Comparison of ENCODE assay signal across 28 cellular contexts in genomic region chr18:3830604-3831003, GRCh38.
"Had no signal": no experiment of that assay in that cellular context is flagged by ENCODE, and none has a peak within 500 bp of the region (broad histone marks: within the 10 kb centered on the region; RNA-seq: fewer than 3 reads in every experiment).

No MANE protein-coding gene starts in this region.

- H3K4me1 ChIP-seq: left lung, lower lobe of right lung, pancreas, prostate gland, sigmoid colon, spleen, uterus had no signal

- H3K27ac ChIP-seq: left lung, lower lobe of right lung, pancreas, prostate gland, sigmoid colon, spleen, tibial nerve, uterus had no signal

- H3K36me3 ChIP-seq: left lung, lower lobe of right lung, pancreas, prostate gland, sigmoid colon, spleen, tibial nerve, uterus had no signal

- H3K4me3 Mint-ChIP-seq: immature natural killer cell; naive thymus-derived CD8-positive, alpha-beta T cell; nephron; neural crest cell; stimulated activated effector memory CD8-positive, alpha-beta T cell treated with anti-CD3 and anti-CD28 coated beads, Interleukin-12 subunit alpha, Interleukin-12 subunit beta, amount 100 ng/mL, for 72 hours; stimulated activated naive CD8-positive, alpha-beta T cell treated with anti-CD3 and anti-CD28 coated beads, Interleukin-15, Interleukin-2, amounts not matched to agents 100 ng/mL and 50 ng/mL, for 24 hours; type B pancreatic cell had no signal

- H3K27ac Mint-ChIP-seq: immature natural killer cell; nephron; stimulated activated effector memory CD8-positive, alpha-beta T cell treated with anti-CD3 and anti-CD28 coated beads, Interleukin-12 subunit alpha, Interleukin-12 subunit beta, amount 100 ng/mL, for 72 hours; stimulated activated naive CD8-positive, alpha-beta T cell treated with anti-CD3 and anti-CD28 coated beads, Interleukin-15, Interleukin-2, amounts not matched to agents 100 ng/mL and 50 ng/mL, for 24 hours; type B pancreatic cell had no signal

- H3K27me3 ChIP-seq: left lung, pancreas, sigmoid colon, spleen, tibial nerve, uterus had no signal

- H3K27me3 Mint-ChIP-seq: type B pancreatic cell had no signal

- H3K36me3 Mint-ChIP-seq: immature natural killer cell; naive thymus-derived CD8-positive, alpha-beta T cell; stimulated activated effector memory CD8-positive, alpha-beta T cell treated with anti-CD3 and anti-CD28 coated beads, Interleukin-12 subunit alpha, Interleukin-12 subunit beta, amount 100 ng/mL, for 72 hours; type B pancreatic cell had no signal

- H3K9me3 ChIP-seq: left lung, lower lobe of right lung, pancreas, prostate gland, sigmoid colon, tibial nerve, uterus had no signal

- DNase-seq: hypothalamus; immature natural killer cell; kidney; left colon; left lung; lower lobe of right lung; mammary epithelial cell; mesenchymal stem cell; naive thymus-derived CD8-positive, alpha-beta T cell; nucleus accumbens; pancreas; posterior cingulate gyrus; retina; right cardiac atrium; sigmoid colon; small intestine; spleen; stimulated activated CD4-positive, alpha-beta T cell treated with anti-CD3 and anti-CD28 coated beads, Interleukin-4, amount 100 ng/mL, for 24 hours; stimulated activated naive CD4-positive, alpha-beta T cell; uterus had no signal

- H3K4me1 Mint-ChIP-seq: immature natural killer cell; naive thymus-derived CD8-positive, alpha-beta T cell; nephron; stimulated activated effector memory CD8-positive, alpha-beta T cell treated with anti-CD3 and anti-CD28 coated beads, Interleukin-12 subunit alpha, Interleukin-12 subunit beta, amount 100 ng/mL, for 72 hours had no signal

- H3K9me3 Mint-ChIP-seq: immature natural killer cell; nephron; stimulated activated effector memory CD8-positive, alpha-beta T cell treated with anti-CD3 and anti-CD28 coated beads, Interleukin-12 subunit alpha, Interleukin-12 subunit beta, amount 100 ng/mL, for 72 hours; stimulated activated naive CD8-positive, alpha-beta T cell treated with anti-CD3 and anti-CD28 coated beads, Interleukin-15, Interleukin-2, amounts not matched to agents 100 ng/mL and 50 ng/mL, for 24 hours had no signal

- FAIRE-seq: islet of Langerhans, kidney, pancreas, small intestine had no signal

- ATAC-seq: left colon; left lung; lower lobe of right lung; naive thymus-derived CD8-positive, alpha-beta T cell; pancreas; right cardiac atrium; stimulated activated effector memory CD8-positive, alpha-beta T cell treated with anti-CD3 and anti-CD28 coated beads, Interleukin-12 subunit alpha, Interleukin-12 subunit beta, amount 100 ng/mL, for 72 hours had no signal

- H3K4me3 ChIP-seq: left lung, lower lobe of right lung, pancreas, prostate gland, sigmoid colon, spleen, tibial nerve, uterus had no signal
